Comparison of ENCODE assay signal across 29 cellular contexts in the genomic region with DNA sequence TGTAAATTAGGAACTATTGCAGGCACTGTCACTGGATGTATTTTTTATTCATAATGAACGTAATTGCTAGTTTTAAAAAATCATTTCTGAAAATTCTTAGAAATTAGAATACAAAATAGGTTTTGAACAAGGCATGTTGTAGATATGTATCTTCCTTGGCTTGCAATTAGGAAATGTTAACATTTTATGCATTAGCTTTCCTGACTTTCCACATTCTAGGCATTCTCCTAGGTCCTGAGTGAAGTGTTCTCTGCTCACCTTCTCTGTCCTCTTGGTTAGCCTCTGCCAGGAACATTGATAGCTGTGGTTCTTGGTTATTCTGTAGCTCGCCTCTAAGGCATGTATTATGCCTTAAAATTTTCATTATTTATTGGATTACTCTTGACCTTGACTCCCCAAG.
"Had no signal": no experiment of that assay in that cellular context is flagged by ENCODE, and none has a peak within 500 bp of the region (broad histone marks: within the 10 kb centered on the region; RNA-seq: fewer than 3 reads in every experiment).

No MANE protein-coding gene starts in this region.

- H3K27ac ChIP-seq: brain microvascular endothelial cell, colonic mucosa, epithelial cell of prostate, esophagus squamous epithelium, gastroesophageal sphincter, WERI-Rb-1 had no signal

- DNase-seq: activated B cell treated with CpG ODN at 0.5 μM for 24 hours; activated CD4-positive, alpha-beta T cell treated with anti-CD3 and anti-CD28 coated beads for 48 hours; activated CD4-positive, alpha-beta T cell treated with anti-CD3 and anti-CD28 coated beads, Interleukin-2, amount 50 U/mL, for 1 hour; activated CD4-positive, alpha-beta T cell treated with anti-CD3 and anti-CD28 coated beads, Interleukin-2, amount 50 U/mL, for 48 hours; activated CD8-positive, alpha-beta memory T cell treated with anti-CD3 and anti-CD28 coated beads for 24 hours; activated CD8-positive, alpha-beta T cell treated with anti-CD3 and anti-CD28 coated beads for 36 hours; activated effector memory CD4-positive, alpha-beta T cell treated with Interleukin-2 at 50 U/mL for 16 hours; activated gamma-delta T cell treated with Interleukin-2 at 50 U/mL for 16 hours; activated naive CD4-positive, alpha-beta T cell treated with anti-CD3 and anti-CD28 coated beads, Interleukin-2, amount 50 U/mL, for 16 hours; activated naive CD4-positive, alpha-beta T cell treated with Interleukin-2 at 50 U/mL for 16 hours; activated T-cell treated with anti-CD3 and anti-CD28 coated beads, Interleukin-2, amount 50 U/mL, for 4 hours; amniotic stem cell; anterior cingulate cortex; brain microvascular endothelial cell; central memory CD4-positive, alpha-beta T cell; cerebellar nuclear complex; colonic mucosa; effector CD8-positive, alpha-beta T cell; esophagus squamous epithelium; foreskin melanocyte; T-helper 1 cell; T-helper 17 cell; T1000; WERI-Rb-1 had no signal

- H3K36me3 ChIP-seq: brain microvascular endothelial cell, colonic mucosa, esophagus squamous epithelium, gastroesophageal sphincter, WERI-Rb-1 had no signal

- H3K4me3 ChIP-seq: colonic mucosa, esophagus squamous epithelium, gastroesophageal sphincter had no signal

- H3K9me3 ChIP-seq: colonic mucosa, esophagus squamous epithelium, gastroesophageal sphincter had no signal

- FAIRE-seq: astrocyte, endometrium, endothelial cell of umbilical vein had no signal

- H3K4me1 ChIP-seq: colonic mucosa, esophagus squamous epithelium, gastroesophageal sphincter had no signal

- H3K27me3 ChIP-seq: brain microvascular endothelial cell, colonic mucosa, esophagus squamous epithelium, gastroesophageal sphincter had no signal
